Comparison of ENCODE assay signal across 14 cellular contexts in the genomic region with DNA sequence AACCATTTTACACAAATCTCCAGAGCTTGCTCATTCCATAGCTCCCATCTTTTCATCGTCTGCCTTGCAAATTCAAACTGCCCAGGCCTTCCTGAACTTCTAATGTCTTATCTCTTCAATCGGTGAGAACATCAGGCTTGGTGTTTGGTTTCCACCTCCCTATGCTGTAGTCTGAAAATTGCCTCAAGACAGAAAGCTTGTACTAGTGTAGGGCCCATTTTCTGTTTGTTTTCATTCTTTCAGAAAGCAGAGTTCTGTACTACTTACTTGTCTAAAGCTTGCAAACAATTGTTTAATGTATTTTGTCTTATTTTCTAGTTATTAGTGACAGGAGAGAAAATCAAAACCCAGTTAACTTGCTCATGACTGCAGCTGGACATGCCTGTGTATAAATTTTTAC. TPM values are rescaled to one million over a fixed set of nuclear protein-coding genes. Genes with fewer than 3 reads are reported as not detected.
A peak's percentile ranks its signal among the peaks of the same experiment; 100 is the strongest.
DNase-seq lines count a peak whose midpoint lies in the region; ATAC-seq lines count a peak whose summit lies in the region.
"Had no signal": no experiment of that assay in that cellular context is flagged by ENCODE, and none has a peak within 500 bp of the region (broad histone marks: within the 10 kb centered on the region; RNA-seq: fewer than 3 reads in every experiment).

No MANE protein-coding gene starts in this region.

- no peak for ATAC-seq in GM21381 (IDR thresholded peaks at IDR 0.05; ENCODE audit: unreplicated experiment)

- DNase-seq in EL, result peak; percentile 8
- DNase-seq in RPMI7951 (ENCODE audit: low read depth), result peak; percentile 10
- peak; percentile 16 for DNase-seq in foreskin melanocyte
- DNase-seq in NCI-H2171 (lab: John Stamatoyannopoulos, UW), result no peak
- DNase-seq in activated naive CD4-positive, alpha-beta T cell (lab: John Stamatoyannopoulos, UW), result no peak
- no peak for DNase-seq in NCI-H69 (lab: John Stamatoyannopoulos, UW)
- DNase-seq: DMS153, IMR-90, NCI-H146, NCI-H2081 treated with DMSO at 0.1 percent for 48 hours, NCI-H2227 treated with DMSO at 0.1 percent for 48 hours, SHP77 had no signal

RNA-seq across cellular contexts. Expression of gene HOOK1, which starts 16.8 kb away (rescaled TPM):
- not detected in 2 replicates for total RNA-seq in RPMI7951 (2014; rRNA removed; shearing (Covaris generic))
- total RNA-seq: G401, IMR-90 had no signal

Comparison
In these comparisons a context has a peak if more than half of its experiments do, and no peak if none do; other contexts are left out.
1. DNase-seq: peak in EL (single experiment), RPMI7951 (single experiment) and foreskin melanocyte (single experiment); none in NCI-H2171 (single experiment), activated naive CD4-positive, alpha-beta T cell (0 of 4) and NCI-H69 (single experiment).